Comparison of ENCODE assay signal across 40 cellular contexts in the genomic region with DNA sequence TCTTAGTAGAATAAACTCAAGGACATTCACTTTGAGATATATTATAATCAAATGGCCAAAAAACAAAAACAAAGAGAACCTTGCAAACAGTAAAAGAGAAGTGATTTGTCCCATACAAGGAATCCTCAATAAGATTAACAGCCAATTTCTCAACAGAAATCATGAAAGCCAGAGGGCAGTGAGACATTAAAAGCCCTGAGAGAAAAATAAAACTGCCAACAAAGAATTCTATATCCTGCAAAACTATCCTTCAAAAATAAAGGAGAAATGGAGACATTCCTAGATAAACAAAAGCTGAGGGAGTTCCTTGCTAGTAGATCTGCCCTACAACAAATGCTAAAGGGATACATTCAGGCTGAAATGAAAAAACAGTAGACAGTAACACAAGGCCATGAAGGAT.
"Had no signal": no experiment of that assay in that cellular context is flagged by ENCODE, and none has a peak within 500 bp of the region (broad histone marks: within the 10 kb centered on the region; RNA-seq: fewer than 3 reads in every experiment).

No MANE protein-coding gene starts in this region.

- H3K4me1 Mint-ChIP-seq: activated naive CD4-positive, alpha-beta T cell treated with anti-CD3 and anti-CD28 coated beads, Interleukin-2, amount 10 ng/mL, durations not matched to agents 7 days and 5 days; activated naive CD4-positive, alpha-beta T cell treated with anti-CD3 and anti-CD28 coated beads, Interleukin-2, amount 50 U/mL, for 24 hours; activated naive CD8-positive, alpha-beta T cell treated with anti-CD3 and anti-CD28 coated beads for 36 hours; activated naive CD8-positive, alpha-beta T cell treated with anti-CD3 and anti-CD28 coated beads, Interleukin-2, amount 10 ng/mL, durations not matched to agents 7 days and 5 days; activated naive CD8-positive, alpha-beta T cell treated with anti-CD3 and anti-CD28 coated beads, Interleukin-2, amount 50 U/mL, for 24 hours; activated T-helper 17 cell treated with anti-CD3 and anti-CD28 coated beads, Interleukin-2, amount 50 U/mL, for 72 hours; central memory CD8-positive, alpha-beta T cell had no signal

- FAIRE-seq: astrocyte, bronchial epithelial cell had no signal

- H3K27me3 Mint-ChIP-seq: activated naive CD4-positive, alpha-beta T cell treated with anti-CD3 and anti-CD28 coated beads, Interleukin-2, amount 10 ng/mL, durations not matched to agents 7 days and 5 days had no signal

- H3K27ac ChIP-seq: adrenal gland, ascending aorta, body of pancreas, brain microvascular endothelial cell, breast epithelium, cardiac muscle cell had no signal

- H3K9me3 Mint-ChIP-seq: activated naive CD4-positive, alpha-beta T cell treated with anti-CD3 and anti-CD28 coated beads, Interleukin-2, amount 10 ng/mL, durations not matched to agents 7 days and 5 days had no signal

- H3K36me3 ChIP-seq: adrenal gland, ascending aorta, brain microvascular endothelial cell, breast epithelium, cardiac muscle cell had no signal

- H3K27ac Mint-ChIP-seq: activated naive CD4-positive, alpha-beta T cell treated with anti-CD3 and anti-CD28 coated beads for 36 hours; activated naive CD4-positive, alpha-beta T cell treated with anti-CD3 and anti-CD28 coated beads, Interleukin-2, amount 10 ng/mL, durations not matched to agents 7 days and 5 days; activated naive CD4-positive, alpha-beta T cell treated with anti-CD3 and anti-CD28 coated beads, Interleukin-2, amount 50 U/mL, for 24 hours; activated naive CD4-positive, alpha-beta T cell treated with anti-CD3 and anti-CD28 coated beads, Interleukin-2, amount 50 U/mL, for 72 hours; activated naive CD8-positive, alpha-beta T cell; activated naive CD8-positive, alpha-beta T cell treated with anti-CD3 and anti-CD28 coated beads for 36 hours; activated naive CD8-positive, alpha-beta T cell treated with anti-CD3 and anti-CD28 coated beads, Interleukin-2, amount 10 ng/mL, durations not matched to agents 7 days and 5 days; activated naive CD8-positive, alpha-beta T cell treated with anti-CD3 and anti-CD28 coated beads, Interleukin-2, amount 50 U/mL, for 24 hours; activated T-cell treated with anti-CD3 and anti-CD28 coated beads, Interleukin-2, amount 50 U/mL, for 24 hours; activated T-cell treated with anti-CD3 and anti-CD28 coated beads, Interleukin-2, amount 50 U/mL, for 72 hours; activated T-helper 1 cell treated with anti-CD3 and anti-CD28 coated beads, Interleukin-12 subunit alpha, Interleukin-12 subunit beta, Interleukin-2, Interleukin-4 antibody, amounts not matched to agents 30 ng/mL and 10 ng/mL and 1 ng/mL, durations not matched to agents 14 hours and 24 hours and 36 hours; activated T-helper 17 cell treated with anti-CD3 and anti-CD28 coated beads, Interleukin-2, amount 50 U/mL, for 72 hours; activated T-helper 2 cell treated with anti-CD3 and anti-CD28 coated beads, Interferon-gamma antibody, Interleukin-2, Interleukin-4, amounts not matched to agents 10 μg/mL and 5 μg/mL and 100 μg/mL, durations not matched to agents 14 hours and 24 hours and 36 hours; brain had no signal

- H3K4me1 ChIP-seq: adrenal gland, ascending aorta, body of pancreas, breast epithelium had no signal

- H3K4me3 ChIP-seq: adrenal gland, ascending aorta, body of pancreas, breast epithelium, cardiac muscle cell had no signal

- H3K27me3 ChIP-seq: ascending aorta, body of pancreas, brain microvascular endothelial cell, breast epithelium, cardiac muscle cell had no signal

- H3K4me3 Mint-ChIP-seq: activated naive CD4-positive, alpha-beta T cell treated with anti-CD3 and anti-CD28 coated beads for 36 hours; activated naive CD4-positive, alpha-beta T cell treated with anti-CD3 and anti-CD28 coated beads, Interleukin-2, amount 10 ng/mL, durations not matched to agents 7 days and 5 days; activated naive CD4-positive, alpha-beta T cell treated with anti-CD3 and anti-CD28 coated beads, Interleukin-2, amount 50 U/mL, for 24 hours; activated naive CD8-positive, alpha-beta T cell; activated naive CD8-positive, alpha-beta T cell treated with anti-CD3 and anti-CD28 coated beads for 36 hours; activated naive CD8-positive, alpha-beta T cell treated with anti-CD3 and anti-CD28 coated beads, Interleukin-2, amount 10 ng/mL, durations not matched to agents 7 days and 5 days; activated naive CD8-positive, alpha-beta T cell treated with anti-CD3 and anti-CD28 coated beads, Interleukin-2, amount 50 U/mL, for 24 hours; activated T-cell treated with anti-CD3 and anti-CD28 coated beads, Interleukin-2, amount 50 U/mL, for 24 hours; activated T-cell treated with anti-CD3 and anti-CD28 coated beads, Interleukin-2, amount 50 U/mL, for 4 hours; activated T-cell treated with anti-CD3 and anti-CD28 coated beads, Interleukin-2, amount 50 U/mL, for 72 hours; activated T-helper 1 cell treated with anti-CD3 and anti-CD28 coated beads, Interleukin-12 subunit alpha, Interleukin-12 subunit beta, Interleukin-2, Interleukin-4 antibody, amounts not matched to agents 30 ng/mL and 10 ng/mL and 1 ng/mL, durations not matched to agents 14 hours and 24 hours and 36 hours; activated T-helper 17 cell treated with anti-CD3 and anti-CD28 coated beads, Interleukin-2, amount 50 U/mL, for 72 hours; brain; central memory CD8-positive, alpha-beta T cell had no signal

- ATAC-seq: activated naive CD4-positive, alpha-beta T cell treated with anti-CD3 and anti-CD28 coated beads, Interleukin-2, amount 50 U/mL, for 72 hours; activated naive CD8-positive, alpha-beta T cell treated with anti-CD3 and anti-CD28 coated beads, Interleukin-2, amount 50 U/mL, for 24 hours; activated T-cell treated with anti-CD3 and anti-CD28 coated beads, Interleukin-2, amount 50 U/mL, for 4 hours; activated T-cell treated with anti-CD3 and anti-CD28 coated beads, Interleukin-2, amount 50 U/mL, for 72 hours; activated T-helper 17 cell treated with anti-CD3 and anti-CD28 coated beads, Interleukin-2, amount 50 U/mL, for 72 hours; body of pancreas had no signal

- DNase-seq: activated effector memory CD4-positive, alpha-beta T cell treated with anti-CD3 and anti-CD28 coated beads, Interleukin-2, amount 50 U/mL, for 16 hours; activated effector memory CD4-positive, alpha-beta T cell treated with Interleukin-2 at 50 U/mL for 16 hours; activated gamma-delta T cell; activated gamma-delta T cell treated with Interleukin-2 at 50 U/mL for 16 hours; activated naive CD4-positive, alpha-beta T cell; activated naive CD4-positive, alpha-beta T cell treated with anti-CD3 and anti-CD28 coated beads for 36 hours; activated naive CD4-positive, alpha-beta T cell treated with anti-CD3 and anti-CD28 coated beads, Interleukin-2, amount 10 ng/mL, durations not matched to agents 7 days and 5 days; activated naive CD4-positive, alpha-beta T cell treated with anti-CD3 and anti-CD28 coated beads, Interleukin-2, amount 50 U/mL, for 16 hours; activated naive CD4-positive, alpha-beta T cell treated with Interleukin-2 at 50 U/mL for 16 hours; activated naive CD8-positive, alpha-beta T cell treated with anti-CD3 and anti-CD28 coated beads for 36 hours; activated naive CD8-positive, alpha-beta T cell treated with anti-CD3 and anti-CD28 coated beads, Interleukin-2, amount 10 ng/mL, durations not matched to agents 7 days and 5 days; activated naive CD8-positive, alpha-beta T cell treated with anti-CD3 and anti-CD28 coated beads, Interleukin-2, amount 50 U/mL, for 24 hours; activated T-cell treated with anti-CD3 and anti-CD28 coated beads, Interleukin-2, amount 50 U/mL, for 1 hour; activated T-cell treated with anti-CD3 and anti-CD28 coated beads, Interleukin-2, amount 50 U/mL, for 24 hours; activated T-cell treated with anti-CD3 and anti-CD28 coated beads, Interleukin-2, amount 50 U/mL, for 4 hours; activated T-cell treated with anti-CD3 and anti-CD28 coated beads, Interleukin-2, amount 50 U/mL, for 48 hours; activated T-cell treated with anti-CD3 and anti-CD28 coated beads, Interleukin-2, amount 50 U/mL, for 72 hours; adrenal gland; amniotic stem cell; amygdala; anterior cingulate cortex; aorta; body of pancreas; brain microvascular endothelial cell; caudate nucleus; central memory CD4-positive, alpha-beta T cell; cerebellar nuclear complex had no signal

- H3K36me3 Mint-ChIP-seq: activated naive CD4-positive, alpha-beta T cell treated with anti-CD3 and anti-CD28 coated beads, Interleukin-2, amount 10 ng/mL, durations not matched to agents 7 days and 5 days; activated naive CD4-positive, alpha-beta T cell treated with anti-CD3 and anti-CD28 coated beads, Interleukin-2, amount 50 U/mL, for 24 hours; activated naive CD8-positive, alpha-beta T cell; activated naive CD8-positive, alpha-beta T cell treated with anti-CD3 and anti-CD28 coated beads for 36 hours; activated naive CD8-positive, alpha-beta T cell treated with anti-CD3 and anti-CD28 coated beads, Interleukin-2, amount 10 ng/mL, durations not matched to agents 7 days and 5 days; brain had no signal
